In genomic region chr3:69009559-69010410, GRCh38 we compare ENCODE assay signal across 13 cellular contexts. TPM values are rescaled to one million over a fixed set of nuclear protein-coding genes. Genes with fewer than 3 reads are reported as not detected.
A peak's percentile ranks its signal among the peaks of the same experiment; 100 is the strongest.
DNase-seq lines count a peak whose midpoint lies in the region; ATAC-seq and TF ChIP-seq lines count a peak whose summit lies in the region.
"Had no signal": no experiment of that assay in that cellular context is flagged by ENCODE, and none has a peak within 500 bp of the region (broad histone marks: within the 10 kb centered on the region; RNA-seq: fewer than 3 reads in every experiment).

No MANE protein-coding gene starts in this region.

- no peak overlapping the region for H3K4me3 ChIP-seq in Caco-2 (ENCODE audit: low read depth, low read length)
- H3K4me3 ChIP-seq: mucosa of descending colon had no signal

- CTCF ChIA-PET in CD4-positive, alpha-beta T cell (lab: Charles Lee): no interaction called here
- CTCF ChIA-PET in T-cell (lab: Charles Lee) (no interaction called here), Caco-2 (lab: Charles Lee) (no interaction called here)

- no peak overlapping the region for H3K4me3 Mint-ChIP-seq in CD4-positive, alpha-beta T cell
- H3K4me3 Mint-ChIP-seq in T-cell: no peak overlapping the region
- no peak overlapping the region for H3K4me3 Mint-ChIP-seq in Caco-2 (ENCODE audit: unreplicated experiment)
- H3K4me3 Mint-ChIP-seq: activated T-cell treated with anti-CD3 and anti-CD28 coated beads, Interleukin-2, amount 50 U/mL, for 24 hours; effector memory CD8-positive, alpha-beta T cell had no signal

- no peak for ATAC-seq in CD4-positive, alpha-beta T cell (ENCODE audit: poor library complexity)
- ATAC-seq in T-cell (replicated peaks in 1 of 4) (no peak), HG03095 (IDR thresholded peaks at IDR 0.05; ENCODE audit: unreplicated experiment) (no peak), GM18861 (IDR thresholded peaks at IDR 0.05; ENCODE audit: unreplicated experiment) (no peak)
- ATAC-seq: effector memory CD8-positive, alpha-beta T cell; mucosa of descending colon had no signal

- intact Hi-C loops in CD4-positive, alpha-beta T cell (cut with DNase I, micrococcal nuclease): loop anchor here (5.0 to 10.0 kb wide), 3 partner anchors 38 to 295 kb away; partner anchors contain the start of gene TMF1 (in 1 of the 2)
- intact Hi-C loops in Caco-2 (cut with micrococcal nuclease; ENCODE audit: unreplicated experiment): no loop called here

- no peak for DNase-seq in CD4-positive, alpha-beta T cell
- DNase-seq in T-cell (no peak), fibroblast of the conjunctiva (ENCODE audit: low read depth) (peak; percentile 93), pons (ENCODE audit: low spot score) (peak; percentile 30), NCI-H1417 (lab: John Stamatoyannopoulos, UW) (no peak), Caco-2 (no peak)
- DNase-seq: activated T-cell treated with anti-CD3 and anti-CD28 coated beads, Interleukin-2, amount 50 U/mL, for 24 hours; Calu3; effector memory CD8-positive, alpha-beta T cell; mucosa of descending colon; T-helper 9 cell had no signal

- no peaks in the 10 kb centered on the region for H3K27me3 Mint-ChIP-seq in CD4-positive, alpha-beta T cell
- no peaks in the 10 kb centered on the region for H3K27me3 Mint-ChIP-seq in T-cell
- no peaks in the 10 kb centered on the region for H3K27me3 Mint-ChIP-seq in Caco-2 (ENCODE audit: insufficient read depth, unreplicated experiment)
- H3K27me3 Mint-ChIP-seq: activated T-cell treated with anti-CD3 and anti-CD28 coated beads, Interleukin-2, amount 50 U/mL, for 24 hours; effector memory CD8-positive, alpha-beta T cell had no signal

- no peak for TF ChIP-seq CTCF in CD4-positive, alpha-beta T cell (IDR thresholded peaks at IDR 0.05)
- TF ChIP-seq CTCF in Caco-2 (IDR thresholded peaks at IDR 0.05; ENCODE audit: insufficient read depth in 1 of 2, low read depth in 1 of 2, low read length in 1 of 2, severe bottlenecking in 1 of 2, unreplicated experiment in 1 of 2): no peak

- H3K9me3 Mint-ChIP-seq in CD4-positive, alpha-beta T cell: no peaks in the 10 kb centered on the region
- no peaks in the 10 kb centered on the region for H3K9me3 Mint-ChIP-seq in T-cell
- H3K9me3 Mint-ChIP-seq in Caco-2 (ENCODE audit: unreplicated experiment): no peaks in the 10 kb centered on the region
- H3K9me3 Mint-ChIP-seq: activated T-cell treated with anti-CD3 and anti-CD28 coated beads, Interleukin-2, amount 50 U/mL, for 24 hours; effector memory CD8-positive, alpha-beta T cell had no signal

- H3K36me3 ChIP-seq in Caco-2 (ENCODE audit: control insufficient read depth, insufficient read depth, low read length): no peaks in the 10 kb centered on the region; the same call in 1 of the 2 replicates

- H3K4me1 Mint-ChIP-seq in CD4-positive, alpha-beta T cell (ENCODE audit: low read depth): peaks cover 29% of the 10 kb centered on the region
- H3K4me1 Mint-ChIP-seq in T-cell (peaks cover 22 to 30% (median 27%) of the 10 kb centered on the region in 3 donors), Caco-2 (ENCODE audit: low read depth, unreplicated experiment) (no peaks in the 10 kb centered on the region)

- H3K9me3 ChIP-seq in CD4-positive, alpha-beta T cell (ENCODE audit: control insufficient read depth, low read length): no peaks in the 10 kb centered on the region
- H3K9me3 ChIP-seq in Caco-2: no peaks in the 10 kb centered on the region
- H3K9me3 ChIP-seq: mucosa of descending colon had no signal

- BruUV-seq in Caco-2 (replicated peaks; lab: Mats Ljungman, UMichigan): no TSS peak

- 0 out of 2 replicates have a peak, but pooled peaks cover 5% of the 10 kb centered on the region for H3K4me1 ChIP-seq in Caco-2

- H3K27ac ChIP-seq in CD4-positive, alpha-beta T cell (ENCODE audit: low read depth, low read length): no peak overlapping the region

- POLR2A ChIA-PET in CD4-positive, alpha-beta T cell (lab: Charles Lee): interaction anchor here (1.1 kb wide), 1 partner anchor 10 kb away, joined by 4 read pairs; no protein-coding TSS in a partner anchor
- POLR2A ChIA-PET in T-cell (lab: Charles Lee): no interaction called here
- POLR2A ChIA-PET in Caco-2 (lab: Charles Lee): no interaction called here

- peak overlapping the region; percentile 16 for H3K27ac Mint-ChIP-seq in CD4-positive, alpha-beta T cell
- H3K27ac Mint-ChIP-seq in T-cell (peak overlapping the region; percentile 5 to 17), Caco-2 (ENCODE audit: unreplicated experiment) (no peak overlapping the region)
- H3K27ac Mint-ChIP-seq: activated T-cell treated with anti-CD3 and anti-CD28 coated beads, Interleukin-2, amount 50 U/mL, for 24 hours had no signal

- peaks cover 35% of the 10 kb centered on the region for H3K36me3 Mint-ChIP-seq in CD4-positive, alpha-beta T cell (ENCODE audit: low read depth)
- H3K36me3 Mint-ChIP-seq in T-cell (peaks cover 21% of the 10 kb centered on the region), Caco-2 (ENCODE audit: insufficient read depth, unreplicated experiment) (peaks cover 11% of the 10 kb centered on the region)

- H3K27me3 ChIP-seq in CD4-positive, alpha-beta T cell (ENCODE audit: control insufficient read depth, insufficient read depth, low read length): no peaks in the 10 kb centered on the region
- no peaks in the 10 kb centered on the region for H3K27me3 ChIP-seq in Caco-2 (replicated peaks; ENCODE audit: control insufficient read depth, insufficient read depth, low read length)

RNA-seq across cellular contexts. Expression of gene EOGT, which starts 3.7 kb away (rescaled TPM):
- total RNA-seq in CD4-positive, alpha-beta T cell: 10 to 100 TPM; 13.0 to 13.4 TPM
- total RNA-seq in T-cell: 10 to 100 TPM; 14.0 to 18.2 (median 15.5) TPM
- total RNA-seq in Caco-2 (2022): 16.1 and 17.1 TPM in 2 replicates

RNA-seq across cellular contexts. Expression of gene TMF1, which starts 42.3 kb away (rescaled TPM):
- 100 to 1,000 TPM in 1 of 2 experiments, 10 to 100 TPM in 1; 89.0 to 101 TPM for total RNA-seq in CD4-positive, alpha-beta T cell
- total RNA-seq in T-cell (10 to 100 TPM; 39.9 to 80.4 (median 46.1) TPM), Caco-2 (2022) (30.2 and 35.0 TPM in 2 replicates)

Comparison
In these comparisons a context has a peak if more than half of its experiments do, and no peak if none do; other contexts are left out.
1. DNase-seq: peak in fibroblast of the conjunctiva (single experiment) and pons (single experiment); none in CD4-positive, alpha-beta T cell (0 of 10), T-cell (0 of 34), NCI-H1417 (0 of 3) and Caco-2 (0 of 2).